ENCODE assay signal across 19 cellular contexts in the genomic region with DNA sequence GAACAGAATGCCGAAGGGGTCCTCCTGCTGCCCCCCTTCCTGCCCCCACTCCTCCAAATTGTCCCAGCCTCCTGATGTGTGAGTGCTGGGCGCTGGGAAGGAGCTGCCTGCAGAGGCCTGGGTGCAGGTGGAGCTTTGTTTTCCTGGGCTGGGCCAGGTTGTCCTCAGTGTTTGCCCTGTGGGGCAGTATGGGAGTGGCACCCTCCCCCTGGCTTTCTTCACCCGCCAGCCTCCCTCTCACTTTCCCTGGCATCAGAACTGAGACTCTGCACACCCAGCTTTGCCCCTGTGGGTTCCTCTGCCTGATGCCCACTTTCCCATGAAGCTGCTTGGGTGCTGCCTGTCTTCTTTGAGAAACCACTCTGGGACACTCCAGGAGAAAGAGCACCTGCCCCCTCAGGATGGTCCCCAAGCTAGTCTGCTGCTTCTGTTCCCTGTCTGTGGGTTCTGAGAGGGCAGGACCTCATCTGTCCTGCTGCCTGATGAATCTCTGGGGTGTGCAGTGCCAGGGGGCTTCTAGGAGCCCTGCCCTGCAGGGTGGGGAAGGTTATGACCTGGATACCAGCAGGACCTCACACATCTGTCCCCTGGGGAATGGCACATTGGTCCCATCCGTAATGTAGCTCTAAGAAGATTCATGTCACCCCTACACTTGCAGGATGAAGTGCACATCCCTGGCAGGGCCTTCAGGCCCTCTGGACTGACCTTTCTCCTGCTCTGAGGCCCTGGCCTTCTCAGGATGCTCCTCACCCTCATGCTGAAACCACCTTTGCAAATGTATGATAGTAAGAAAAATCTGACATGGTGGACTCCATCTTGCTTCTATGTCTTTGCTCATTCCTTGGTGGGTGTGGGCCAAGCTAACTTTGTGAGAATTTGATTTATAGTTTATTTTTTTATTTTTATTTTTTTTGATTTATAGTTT.
DNase-seq lines count a peak whose midpoint lies in the region; ATAC-seq, FAIRE-seq and TF ChIP-seq lines count a peak whose summit lies in the region.
"Had no signal": no experiment of that assay in that cellular context is flagged by ENCODE, and none has a peak within 500 bp of the region (broad histone marks: within the 10 kb centered on the region; RNA-seq: fewer than 3 reads in every experiment).

No MANE protein-coding gene starts in this region.

- TF ChIP-seq CTCF in left ventricle myocardium inferior (IDR thresholded peaks at IDR 0.05; ENCODE audit: borderline replicate concordance) (no peak), heart right ventricle (IDR thresholded peaks at IDR 0.05) (no peak), endodermal cell (conservative IDR thresholded peaks at IDR 0.05) (no peak), neural progenitor cell (IDR thresholded peaks at IDR 0.05) (no peak), tibial artery (IDR thresholded peaks at IDR 0.05) (no peak), upper lobe of left lung (IDR thresholded peaks at IDR 0.05) (no peak), kidney (IDR thresholded peaks at IDR 0.05; ENCODE audit: borderline replicate concordance, extremely low read depth, insufficient read depth) (no peak)

- H3K9me3 Mint-ChIP-seq in endodermal cell (peaks cover 41% of the 10 kb centered on the region), neural progenitor cell (peaks cover 40% of the 10 kb centered on the region)

- H3F3A ChIP-seq in neural progenitor cell (ENCODE audit: low read depth) = no peaks in the 10 kb centered on the region

- H3K4me3 ChIP-seq in left ventricle myocardium inferior (no peak overlapping the region), heart right ventricle (no peak overlapping the region), endodermal cell (ENCODE audit: low read length) (no peak overlapping the region), neural progenitor cell (no peak overlapping the region), tibial artery (no peak overlapping the region), upper lobe of left lung (no peak overlapping the region), kidney (ENCODE audit: low read length in 2 of 2) (no peak overlapping the region)
- H3K4me3 ChIP-seq: GM12878, GM23248 had no signal

- H2AFZ ChIP-seq in neural progenitor cell (replicated peaks) = no peak overlapping the region
- H2AFZ ChIP-seq: GM23248 had no signal

- peak overlapping the region; percentile 62 for H3K27ac ChIP-seq in left ventricle myocardium inferior (replicated peaks)
- H3K27ac ChIP-seq in heart right ventricle = peak overlapping the region in 2 of 10 donors; percentile 75 to 81
- no peak overlapping the region for H3K27ac ChIP-seq in endodermal cell (ENCODE audit: low read depth, low read length)
- H3K27ac ChIP-seq in neural progenitor cell = no peak overlapping the region
- H3K27ac ChIP-seq in tibial artery = peak overlapping the region; percentile 10 to 25
- no peak overlapping the region for H3K27ac ChIP-seq in upper lobe of left lung
- no peak overlapping the region for H3K27ac ChIP-seq in kidney (ENCODE audit: low read depth in 2 of 2, low read length in 2 of 2)
- H3K27ac ChIP-seq: GM23248 had no signal

- TF ChIP-seq POLR2A in upper lobe of left lung (IDR thresholded peaks at IDR 0.05) = no peak

- FAIRE-seq in kidney (lab: Jason Lieb, UNC) = no peak
- FAIRE-seq: G401.6, GM12878 had no signal

- intact Hi-C loops in left ventricle myocardium inferior (cut with micrococcal nuclease) = no loop called here
- intact Hi-C loops in heart right ventricle (cut with DNase I) = loop anchor here in 1 of 10 donors (10.0 kb wide), 1 partner anchor 141 kb away; no protein-coding TSS in a partner anchor
- intact Hi-C loops in tibial artery (cut with DNase I; ENCODE audit: low total_unique reads) = loop anchor here (5.0 kb wide), 1 partner anchor 138 kb away; no protein-coding TSS in a partner anchor
- intact Hi-C loops in kidney (cut with DNase I) = no loop called here

- H3K4me3 Mint-ChIP-seq in endodermal cell (no peak overlapping the region), neural progenitor cell (no peak overlapping the region)
- H3K4me3 Mint-ChIP-seq: CD8-positive, alpha-beta memory T cell had no signal

- H3K4me1 Mint-ChIP-seq in endodermal cell = peaks cover 17% of the 10 kb centered on the region
- H3K4me1 Mint-ChIP-seq in neural progenitor cell = no peaks in the 10 kb centered on the region
- H3K4me1 Mint-ChIP-seq: CD8-positive, alpha-beta memory T cell had no signal

- H3K27me3 Mint-ChIP-seq in endodermal cell (ENCODE audit: insufficient read depth) (no peaks in the 10 kb centered on the region), neural progenitor cell (ENCODE audit: insufficient read depth, low read depth) (peaks cover 11% of the 10 kb centered on the region)

- peaks cover 32% of the 10 kb centered on the region for H3K4me1 ChIP-seq in left ventricle myocardium inferior
- peaks cover 0 to 23% (median 14%) of the 10 kb centered on the region in 9 donors for H3K4me1 ChIP-seq in heart right ventricle
- no peaks in the 10 kb centered on the region for H3K4me1 ChIP-seq in endodermal cell (ENCODE audit: control insufficient read depth, insufficient read depth, low read length)
- H3K4me1 ChIP-seq in neural progenitor cell = no peaks in the 10 kb centered on the region
- peaks cover 0 to 19% (median 10%) of the 10 kb centered on the region in 4 donors for H3K4me1 ChIP-seq in tibial artery
- no peaks in the 10 kb centered on the region for H3K4me1 ChIP-seq in upper lobe of left lung
- no peaks in the 10 kb centered on the region for H3K4me1 ChIP-seq in kidney (ENCODE audit: control insufficient read depth in 1 of 2, insufficient read depth in 1 of 2, low read depth in 1 of 2, low read length in 2 of 2)

- no peaks in the 10 kb centered on the region for H3K36me3 ChIP-seq in left ventricle myocardium inferior
- H3K36me3 ChIP-seq in heart right ventricle = no peaks in the 10 kb centered on the region
- no peaks in the 10 kb centered on the region for H3K36me3 ChIP-seq in endodermal cell (ENCODE audit: control insufficient read depth, insufficient read depth, low read length)
- H3K36me3 ChIP-seq in neural progenitor cell = no peaks in the 10 kb centered on the region
- H3K36me3 ChIP-seq in tibial artery = no peaks in the 10 kb centered on the region
- no peaks in the 10 kb centered on the region for H3K36me3 ChIP-seq in upper lobe of left lung
- no peaks in the 10 kb centered on the region for H3K36me3 ChIP-seq in kidney (ENCODE audit: control insufficient read depth in 1 of 2, insufficient read depth in 2 of 2, low read length in 2 of 2)

- no peak overlapping the region for H3K9ac ChIP-seq in endodermal cell (ENCODE audit: extremely low read depth, low read length, poor library complexity, severe bottlenecking)
- H3K9ac ChIP-seq in neural progenitor cell = no peak overlapping the region
- H3K9ac ChIP-seq in kidney (ENCODE audit: low read length in 2 of 2) = no peak overlapping the region
- H3K9ac ChIP-seq: GM23248 had no signal

- DNase-seq in left ventricle myocardium inferior (no peak), heart right ventricle (no peak), endodermal cell (peak; percentile 17), neural progenitor cell (ENCODE audit: low spot score) (peak; percentile 1), tibial artery (no peak), upper lobe of left lung (no peak), epidermal melanocyte (ENCODE audit: insufficient read length, low spot score) (no peak), kidney (no peak)
- DNase-seq: CD8-positive, alpha-beta memory T cell; DMS79 treated with DMSO at 0.1 percent for 48 hours; KBM-7; NCI-H1417 treated with DMSO at 0.1 percent for 48 hours; NCI-H2029; NCI-H2171 treated with DMSO at 0.1 percent for 48 hours; NCI-H748 treated with DMSO at 0.1 percent for 48 hours; RPMI8226 had no signal

- H3K36me3 Mint-ChIP-seq in endodermal cell (ENCODE audit: low read depth) (peaks cover 8% of the 10 kb centered on the region), neural progenitor cell (peaks cover 10% of the 10 kb centered on the region)

- no peak overlapping the region for H3K27ac Mint-ChIP-seq in endodermal cell
- H3K27ac Mint-ChIP-seq in neural progenitor cell = no peak overlapping the region
- H3K27ac Mint-ChIP-seq: CD8-positive, alpha-beta memory T cell had no signal

- WGBS in heart right ventricle, 2 donors = 91 to 95% methylated on average over 4 of the region's 4 CpGs
- WGBS in endodermal cell (ENCODE audit: insufficient coverage in 1 of 2, insufficient read length in 1 of 2), 2 experiments = 88 to 100% methylated on average over 2 to 4 of the region's 4 CpGs
- 79 to 81% methylated on average over 3 to 4 of the region's 4 CpGs for WGBS in upper lobe of left lung, 2 donors

- H3K27me3 ChIP-seq in left ventricle myocardium inferior (ENCODE audit: low read depth) (no peaks in the 10 kb centered on the region), heart right ventricle (no peaks in the 10 kb centered on the region), endodermal cell (ENCODE audit: control insufficient read depth, insufficient read depth, low read length, poor library complexity, severe bottlenecking) (no peaks in the 10 kb centered on the region), neural progenitor cell (no peaks in the 10 kb centered on the region), tibial artery (no peaks in the 10 kb centered on the region), upper lobe of left lung (no peaks in the 10 kb centered on the region)

- H4K20me1 ChIP-seq in neural progenitor cell (ENCODE audit: low read depth) = no peaks in the 10 kb centered on the region

- peaks cover 30% of the 10 kb centered on the region for H3K9me3 ChIP-seq in left ventricle myocardium inferior (replicated peaks)
- peaks cover 0 to 49% (median 17%) of the 10 kb centered on the region in 11 donors for H3K9me3 ChIP-seq in heart right ventricle
- peaks cover 40% of the 10 kb centered on the region for H3K9me3 ChIP-seq in endodermal cell (ENCODE audit: control insufficient read depth, low read length)
- peaks cover 3% of the 10 kb centered on the region for H3K9me3 ChIP-seq in neural progenitor cell (ENCODE audit: low read depth)
- peaks cover 3 to 16% (median 8%) of the 10 kb centered on the region in 3 donors for H3K9me3 ChIP-seq in tibial artery
- H3K9me3 ChIP-seq in upper lobe of left lung = peaks cover 10 to 42% (median 30%) of the 10 kb centered on the region in 4 donors
- H3K9me3 ChIP-seq in kidney (ENCODE audit: control insufficient read depth in 1 of 2, low read length in 2 of 2) = peaks cover 0 to 17% of the 10 kb centered on the region in 2 donors

- H3K4me2 ChIP-seq in neural progenitor cell = no peak overlapping the region

- H3K79me2 ChIP-seq in neural progenitor cell (ENCODE audit: low read depth) = no peaks in the 10 kb centered on the region

- no peak for TF ChIP-seq EP300 in upper lobe of left lung (IDR thresholded peaks at IDR 0.05)

- ATAC-seq in heart right ventricle (no peak), upper lobe of left lung (ENCODE audit: low FRiP score in 2 of 2) (no peak)
- ATAC-seq: GM12878 had no signal

Comparison
In these comparisons a context has a peak if more than half of its experiments do, and no peak if none do; other contexts are left out.
1. DNase-seq: peak in endodermal cell (single experiment) and neural progenitor cell (single experiment); none in left ventricle myocardium inferior (single experiment), heart right ventricle (0 of 2), tibial artery (0 of 2), upper lobe of left lung (0 of 2), epidermal melanocyte (single experiment) and kidney (single experiment).
2. H3K27ac ChIP-seq: peak in left ventricle myocardium inferior (single experiment) and tibial artery (2 of 2); none in endodermal cell (single experiment), neural progenitor cell (single experiment), upper lobe of left lung (0 of 4) and kidney (0 of 2).